Comparison of ENCODE assay signal across 31 cellular contexts in genomic region chr11:17831883-17832282, GRCh38.
"Had no signal": no experiment of that assay in that cellular context is flagged by ENCODE, and none has a peak within 500 bp of the region (broad histone marks: within the 10 kb centered on the region; RNA-seq: fewer than 3 reads in every experiment).

No MANE protein-coding gene starts in this region.

- H3K4me1 ChIP-seq: SJCRH30 had no signal

- H3K9me3 ChIP-seq: SJCRH30 had no signal

- H3K36me3 ChIP-seq: brain microvascular endothelial cell, SJCRH30 had no signal

- H3K27ac ChIP-seq: brain microvascular endothelial cell, SJCRH30, SK-N-MC had no signal

- ATAC-seq: activated CD4-positive, alpha-beta T cell treated with anti-CD3 and anti-CD28 coated beads for 36 hours; activated CD4-positive, CD25-positive, alpha-beta regulatory T cell treated with anti-CD3 and anti-CD28 coated beads, Interleukin-2, amount 50 U/mL, for 24 hours; activated T-cell treated with anti-CD3 and anti-CD28 coated beads, Interleukin-2, amount 50 U/mL, for 4 hours; WTC11 had no signal

- H3K4me3 ChIP-seq: SJCRH30, SK-N-MC had no signal

- H3K27me3 ChIP-seq: brain microvascular endothelial cell, SJCRH30 had no signal

- DNase-seq: activated CD4-positive, alpha-beta memory T cell treated with anti-CD3 and anti-CD28 coated beads for 36 hours; activated CD4-positive, alpha-beta T cell treated with anti-CD3 and anti-CD28 coated beads for 36 hours; activated CD4-positive, alpha-beta T cell treated with anti-CD3 and anti-CD28 coated beads, Interleukin-2, amount 10 ng/mL, durations not matched to agents 7 days and 5 days; activated CD8-positive, alpha-beta memory T cell treated with anti-CD3 and anti-CD28 coated beads, Interleukin-2, amount 50 U/mL, for 4 hours; activated effector memory CD4-positive, alpha-beta T cell treated with Interleukin-2 at 50 U/mL for 16 hours; activated naive CD4-positive, alpha-beta T cell treated with anti-CD3 and anti-CD28 coated beads, Interleukin-2, amount 10 ng/mL, durations not matched to agents 7 days and 5 days; activated T-cell treated with anti-CD3 and anti-CD28 coated beads for 4 hours; activated T-cell treated with anti-CD3 and anti-CD28 coated beads, Interleukin-2, amount 50 U/mL, for 4 hours; amniotic stem cell; aorta; brain microvascular endothelial cell; central memory CD4-positive, alpha-beta T cell; KG1; MM.1S; NCI-H1092; NCI-H1417; NCI-H146; NCI-H187; NCI-H2029 treated with DMSO at 0.1 percent for 48 hours; NCI-H2107; NCI-H2171; NCI-H510A; NCI-H526; NCI-H748 treated with DMSO at 0.1 percent for 48 hours; NK-92 treated with Interleukin-12 subunit alpha and Interleukin-12 subunit beta, amount 100 ng/mL, for 24 hours; SHP77; SJCRH30; T1000 had no signal
